Comparison of ENCODE assay signal across 7 cellular contexts in genomic region chr2:203327918-203328734, GRCh38.
DNase-seq lines count a peak whose midpoint lies in the region; ATAC-seq and TF ChIP-seq lines count a peak whose summit lies in the region.

Gene ABI2, plus strand, starts transcription at chr2:203328394. Its CDS starts 121 bp downstream, at chr2:203328515.

- no peaks in the 10 kb centered on the region for H3K27me3 ChIP-seq in brain microvascular endothelial cell (replicated peaks)

- DNase-seq in NCI-H2029 (lab: John Stamatoyannopoulos, UW) (peak; percentile 68), UCSD-AML1 (lab: John Stamatoyannopoulos, UW; ENCODE audit: unreplicated experiment) (peak; percentile 89), brain microvascular endothelial cell (peak; percentile 71), skeletal muscle cell (ENCODE audit: low read depth) (peak; percentile 28)

- ATAC-seq in GM18502 (IDR thresholded peaks at IDR 0.05; ENCODE audit: poor library complexity, unreplicated experiment) (peak; percentile 63), HG02884 (IDR thresholded peaks at IDR 0.05; ENCODE audit: unreplicated experiment) (peak; percentile 65)

- H3K36me3 ChIP-seq in brain microvascular endothelial cell (replicated peaks) = no peaks in the 10 kb centered on the region

- H3K4me3 ChIP-seq in brain microvascular endothelial cell (ENCODE audit: low read depth, low read length) (peak within 1 kb of the TSS; percentile 83), iPS-11a (ENCODE audit: low read depth, low read length) (peak within 1 kb of the TSS; percentile 88), skeletal muscle cell (ENCODE audit: low read depth, low read length) (peak within 1 kb of the TSS; percentile 92)

- H3K27ac ChIP-seq in brain microvascular endothelial cell = peak within 1 kb of the TSS; percentile 68

- TF ChIP-seq CTCF in brain microvascular endothelial cell (IDR thresholded peaks at IDR 0.05; ENCODE audit: low read depth, low read length, missing control alignments) = no peak

- in situ Hi-C loops in brain microvascular endothelial cell (cut with HindIII; ENCODE audit: low pct_ligation_motif_present, low sequenced_read_pairs) = no loop called here

Comparison
In these comparisons a context has a peak if more than half of its experiments do, and no peak if none do; other contexts are left out.
1. Peak in every context shown above with its lines: DNase-seq, ATAC-seq, H3K4me3 ChIP-seq and H3K27ac ChIP-seq.
2. DNase-seq: peak in every context shown above with its lines; median percentile 89 in UCSD-AML1; 71 in brain microvascular endothelial cell; 68 in NCI-H2029; 28 in skeletal muscle cell.